In genomic region chr2:96807127-96807471, GRCh38 we compare ENCODE assay signal across 16 cellular contexts. TPM values are rescaled to one million over a fixed set of nuclear protein-coding genes. Genes with fewer than 3 reads are reported as not detected.
DNase-seq lines count a peak whose midpoint lies in the region; ATAC-seq and TF ChIP-seq lines count a peak whose summit lies in the region.
"Had no signal": no experiment of that assay in that cellular context is flagged by ENCODE, and none has a peak within 500 bp of the region (broad histone marks: within the 10 kb centered on the region; RNA-seq: fewer than 3 reads in every experiment).

No MANE protein-coding gene starts in this region.

- H3K9me3 Mint-ChIP-seq in CD8-positive, alpha-beta T cell = no peaks in the 10 kb centered on the region
- H3K9me3 Mint-ChIP-seq in activated T-helper 2 cell treated with anti-CD3 and anti-CD28 coated beads, Interferon-gamma antibody, Interleukin-2, Interleukin-4, amounts not matched to agents 10 μg/mL and 5 μg/mL and 100 μg/mL, durations not matched to agents 14 hours and 24 hours and 36 hours = no peaks in the 10 kb centered on the region
- no peaks in the 10 kb centered on the region for H3K9me3 Mint-ChIP-seq in natural killer cell treated with Interleukin-12 subunit alpha and Interleukin-12 subunit beta and Interleukin-15 and Interleukin-18, amount 100 ng/mL, for 72 hours
- H3K9me3 Mint-ChIP-seq: mesothelial cell of epicardium had no signal

- no peak for TF ChIP-seq CTCF in CD8-positive, alpha-beta T cell (IDR thresholded peaks at IDR 0.05)

- peak overlapping the region; percentile 38 for H3K4me3 ChIP-seq in CD8-positive, alpha-beta T cell (ENCODE audit: low read depth, low read length)
- H3K4me3 ChIP-seq: coronary artery, sigmoid colon, tibial artery had no signal

- no peaks in the 10 kb centered on the region for H3K27me3 Mint-ChIP-seq in CD8-positive, alpha-beta T cell (ENCODE audit: low read depth)
- H3K27me3 Mint-ChIP-seq in activated T-helper 2 cell treated with anti-CD3 and anti-CD28 coated beads, Interferon-gamma antibody, Interleukin-2, Interleukin-4, amounts not matched to agents 10 μg/mL and 5 μg/mL and 100 μg/mL, durations not matched to agents 14 hours and 24 hours and 36 hours (ENCODE audit: low read depth) = no peaks in the 10 kb centered on the region
- H3K27me3 Mint-ChIP-seq in natural killer cell treated with Interleukin-12 subunit alpha and Interleukin-12 subunit beta and Interleukin-15 and Interleukin-18, amount 100 ng/mL, for 72 hours = no peaks in the 10 kb centered on the region

- peak overlapping the region; percentile 58 for H3K27ac ChIP-seq in CD8-positive, alpha-beta T cell (ENCODE audit: low read depth, low read length)
- H3K27ac ChIP-seq: coronary artery, sigmoid colon, tibial artery had no signal

- peak overlapping the region; percentile 75 for H3K4me3 Mint-ChIP-seq in CD8-positive, alpha-beta T cell
- H3K4me3 Mint-ChIP-seq in activated T-helper 2 cell treated with anti-CD3 and anti-CD28 coated beads, Interferon-gamma antibody, Interleukin-2, Interleukin-4, amounts not matched to agents 10 μg/mL and 5 μg/mL and 100 μg/mL, durations not matched to agents 14 hours and 24 hours and 36 hours (ENCODE audit: low read depth) = no peak overlapping the region
- H3K4me3 Mint-ChIP-seq in natural killer cell treated with Interleukin-12 subunit alpha and Interleukin-12 subunit beta and Interleukin-15 and Interleukin-18, amount 100 ng/mL, for 72 hours = peak overlapping the region; percentile 78
- H3K4me3 Mint-ChIP-seq: mesothelial cell of epicardium had no signal

- peaks cover 24% of the 10 kb centered on the region for H3K4me1 Mint-ChIP-seq in CD8-positive, alpha-beta T cell (ENCODE audit: low read depth)
- peaks cover 12% of the 10 kb centered on the region for H3K4me1 Mint-ChIP-seq in activated T-helper 2 cell treated with anti-CD3 and anti-CD28 coated beads, Interferon-gamma antibody, Interleukin-2, Interleukin-4, amounts not matched to agents 10 μg/mL and 5 μg/mL and 100 μg/mL, durations not matched to agents 14 hours and 24 hours and 36 hours (ENCODE audit: low read depth)
- H3K4me1 Mint-ChIP-seq in natural killer cell treated with Interleukin-12 subunit alpha and Interleukin-12 subunit beta and Interleukin-15 and Interleukin-18, amount 100 ng/mL, for 72 hours (ENCODE audit: low read depth in 2 of 2) = peaks cover 8 to 9% of the 10 kb centered on the region in 2 donors
- H3K4me1 Mint-ChIP-seq: mesothelial cell of epicardium had no signal

- H3K9me3 ChIP-seq in CD8-positive, alpha-beta T cell (ENCODE audit: low read length) = no peaks in the 10 kb centered on the region
- H3K9me3 ChIP-seq: sigmoid colon, tibial artery had no signal

- peaks cover 17% of the 10 kb centered on the region for H3K4me1 ChIP-seq in CD8-positive, alpha-beta T cell (ENCODE audit: insufficient read depth, low read length)

- H3K27me3 ChIP-seq in CD8-positive, alpha-beta T cell (ENCODE audit: insufficient read depth, low read length) = no peaks in the 10 kb centered on the region
- H3K27me3 ChIP-seq: sigmoid colon, tibial artery had no signal

- no peak for DNase-seq in CD8-positive, alpha-beta T cell
- DNase-seq in activated T-helper 2 cell treated with anti-CD3 and anti-CD28 coated beads, Interferon-gamma antibody, Interleukin-2, Interleukin-4, amounts not matched to agents 10 μg/mL and 5 μg/mL and 100 μg/mL, durations not matched to agents 14 hours and 24 hours and 36 hours (ENCODE audit: low spot score) = no peak
- no peak for DNase-seq in natural killer cell treated with Interleukin-12 subunit alpha and Interleukin-12 subunit beta and Interleukin-15 and Interleukin-18, amount 100 ng/mL, for 72 hours (ENCODE audit: low spot score)
- DNase-seq in HuH-7.5 (ENCODE audit: low spot score) = no peak
- no peak for DNase-seq in kidney tubule cell (ENCODE audit: low spot score)
- no peak for DNase-seq in stimulated activated CD4-positive, alpha-beta T cell treated with anti-CD3 and anti-CD28 coated beads, Interleukin-2, amount 100 ng/mL, for 24 hours
- DNase-seq in left ventricle myocardium superior = no peak
- DNase-seq: NCI-H2029 treated with DMSO at 0.1 percent for 48 hours, NCI-H524, occipital lobe, OCI-M1, tibial artery had no signal

- peaks cover 18% of the 10 kb centered on the region for H3K36me3 Mint-ChIP-seq in CD8-positive, alpha-beta T cell
- peaks cover 4% of the 10 kb centered on the region for H3K36me3 Mint-ChIP-seq in activated T-helper 2 cell treated with anti-CD3 and anti-CD28 coated beads, Interferon-gamma antibody, Interleukin-2, Interleukin-4, amounts not matched to agents 10 μg/mL and 5 μg/mL and 100 μg/mL, durations not matched to agents 14 hours and 24 hours and 36 hours (ENCODE audit: low read depth)
- no peaks in the 10 kb centered on the region for H3K36me3 Mint-ChIP-seq in natural killer cell treated with Interleukin-12 subunit alpha and Interleukin-12 subunit beta and Interleukin-15 and Interleukin-18, amount 100 ng/mL, for 72 hours

- H3K36me3 ChIP-seq in CD8-positive, alpha-beta T cell (ENCODE audit: insufficient read depth, low read length) = no peaks in the 10 kb centered on the region

- intact Hi-C loops in CD8-positive, alpha-beta T cell (cut with DNase I, micrococcal nuclease) = loop anchor here in 1 of 2 experiments (2.0 kb wide), 1 partner anchor 168 kb away; the partner anchor contains the start of gene KANSL3
- intact Hi-C loops in activated T-helper 2 cell treated with anti-CD3 and anti-CD28 coated beads, Interferon-gamma antibody, Interleukin-2, Interleukin-4, amounts not matched to agents 10 μg/mL and 5 μg/mL and 100 μg/mL, durations not matched to agents 14 hours and 24 hours and 36 hours (cut with micrococcal nuclease) = no loop called here
- intact Hi-C loops in left ventricle myocardium superior (cut with micrococcal nuclease) = no loop called here

- H3K27ac Mint-ChIP-seq in CD8-positive, alpha-beta T cell = peak overlapping the region; percentile 95
- H3K27ac Mint-ChIP-seq in activated T-helper 2 cell treated with anti-CD3 and anti-CD28 coated beads, Interferon-gamma antibody, Interleukin-2, Interleukin-4, amounts not matched to agents 10 μg/mL and 5 μg/mL and 100 μg/mL, durations not matched to agents 14 hours and 24 hours and 36 hours = peak overlapping the region; percentile 64
- peak overlapping the region; percentile 83 to 96 for H3K27ac Mint-ChIP-seq in natural killer cell treated with Interleukin-12 subunit alpha and Interleukin-12 subunit beta and Interleukin-15 and Interleukin-18, amount 100 ng/mL, for 72 hours
- H3K27ac Mint-ChIP-seq: mesothelial cell of epicardium had no signal

- POLR2A ChIA-PET in CD8-positive, alpha-beta T cell (lab: Charles Lee) = interaction anchor here (1.0 to 1.4 kb wide), 6 partner anchors 9 to 156 kb away, joined by 3 to 12 read pairs (median 4); partner anchors contain the start of genes ANKRD39 and CNNM3

- ATAC-seq in CD8-positive, alpha-beta T cell = no peak
- ATAC-seq in HG03135 (IDR thresholded peaks at IDR 0.05; ENCODE audit: unreplicated experiment) (peak; percentile 7), left ventricle myocardium superior (no peak)
- ATAC-seq in natural killer cell treated with Interleukin-12 subunit alpha and Interleukin-12 subunit beta and Interleukin-15 and Interleukin-18, amount 100 ng/mL, for 72 hours = no peak

- CTCF ChIA-PET in CD8-positive, alpha-beta T cell (lab: Charles Lee) = interaction anchor here (1.0 to 1.9 kb wide), 4 partner anchors 10 to 51 kb away, joined by 3 to 7 read pairs (median 4); partner anchors contain the start of gene ANKRD39

RNA-seq across cellular contexts. Expression of gene CNNM3, which starts 9.0 kb away (rescaled TPM):
- total RNA-seq in CD8-positive, alpha-beta T cell = 10 to 100 TPM; 40.1 to 41.8 TPM
- 28.7 and 30.4 TPM in 2 replicates for total RNA-seq in activated T-helper 2 cell treated with anti-CD3 and anti-CD28 coated beads, Interferon-gamma antibody, Interleukin-2, Interleukin-4, amounts not matched to agents 10 μg/mL and 5 μg/mL and 100 μg/mL, durations not matched to agents 14 hours and 24 hours and 36 hours
- total RNA-seq in natural killer cell treated with Interleukin-12 subunit alpha and Interleukin-12 subunit beta and Interleukin-15 and Interleukin-18, amount 100 ng/mL, for 72 hours = 10 to 100 TPM; 15.7 to 32.9 TPM
- 16.8 TPM for total RNA-seq in left ventricle myocardium superior

RNA-seq across cellular contexts. Expression of gene ANKRD23, which starts 36.7 kb away (rescaled TPM):
- total RNA-seq in CD8-positive, alpha-beta T cell = 1 to 10 TPM; 5.7 to 6.5 TPM
- 7.0 and 9.1 TPM in 2 replicates for total RNA-seq in activated T-helper 2 cell treated with anti-CD3 and anti-CD28 coated beads, Interferon-gamma antibody, Interleukin-2, Interleukin-4, amounts not matched to agents 10 μg/mL and 5 μg/mL and 100 μg/mL, durations not matched to agents 14 hours and 24 hours and 36 hours
- total RNA-seq in natural killer cell treated with Interleukin-12 subunit alpha and Interleukin-12 subunit beta and Interleukin-15 and Interleukin-18, amount 100 ng/mL, for 72 hours = 10 to 100 TPM in 1 of 2 donors, 1 to 10 TPM in 1; 7.4 to 12.9 TPM
- total RNA-seq in left ventricle myocardium superior = 5.5 TPM

RNA-seq across cellular contexts. Expression of gene CNNM4, which starts 46.4 kb away (rescaled TPM):
- total RNA-seq in CD8-positive, alpha-beta T cell = 1 to 10 TPM; 6.7 to 8.3 TPM
- total RNA-seq in activated T-helper 2 cell treated with anti-CD3 and anti-CD28 coated beads, Interferon-gamma antibody, Interleukin-2, Interleukin-4, amounts not matched to agents 10 μg/mL and 5 μg/mL and 100 μg/mL, durations not matched to agents 14 hours and 24 hours and 36 hours = 10.1 and 11.3 TPM in 2 replicates
- 1 to 10 TPM; 7.3 to 8.4 TPM for total RNA-seq in natural killer cell treated with Interleukin-12 subunit alpha and Interleukin-12 subunit beta and Interleukin-15 and Interleukin-18, amount 100 ng/mL, for 72 hours
- 30.8 TPM for total RNA-seq in left ventricle myocardium superior

RNA-seq across cellular contexts. Expression of gene ANKRD39, which starts 50.7 kb away (rescaled TPM):
- 10 to 100 TPM; 13.9 to 16.4 TPM for total RNA-seq in CD8-positive, alpha-beta T cell
- 39.2 and 40.0 TPM in 2 replicates for total RNA-seq in activated T-helper 2 cell treated with anti-CD3 and anti-CD28 coated beads, Interferon-gamma antibody, Interleukin-2, Interleukin-4, amounts not matched to agents 10 μg/mL and 5 μg/mL and 100 μg/mL, durations not matched to agents 14 hours and 24 hours and 36 hours
- 10 to 100 TPM; 27.8 to 41.7 TPM for total RNA-seq in natural killer cell treated with Interleukin-12 subunit alpha and Interleukin-12 subunit beta and Interleukin-15 and Interleukin-18, amount 100 ng/mL, for 72 hours
- 16.1 TPM for total RNA-seq in left ventricle myocardium superior
